In genomic region chr1:222357252-222357651, GRCh38 we compare ENCODE assay signal across 31 cellular contexts.
"Had no signal": no experiment of that assay in that cellular context is flagged by ENCODE, and none has a peak within 500 bp of the region (broad histone marks: within the 10 kb centered on the region; RNA-seq: fewer than 3 reads in every experiment).

No MANE protein-coding gene starts in this region.

- H3K27me3 Mint-ChIP-seq: activated CD4-positive, alpha-beta T cell treated with anti-CD3 and anti-CD28 coated beads for 36 hours; activated CD4-positive, alpha-beta T cell treated with anti-CD3 and anti-CD28 coated beads, Interleukin-2, amount 10 ng/mL, durations not matched to agents 7 days and 5 days had no signal

- H3K27ac Mint-ChIP-seq: activated CD4-positive, alpha-beta T cell treated with anti-CD3 and anti-CD28 coated beads for 36 hours; activated CD4-positive, alpha-beta T cell treated with anti-CD3 and anti-CD28 coated beads, Interleukin-2, amount 10 ng/mL, durations not matched to agents 7 days and 5 days; activated CD8-positive, alpha-beta T cell treated with anti-CD3 and anti-CD28 coated beads, Interleukin-2, amount 10 ng/mL, durations not matched to agents 7 days and 5 days; activated naive CD4-positive, alpha-beta T cell treated with anti-CD3 and anti-CD28 coated beads for 36 hours; activated naive CD4-positive, alpha-beta T cell treated with anti-CD3 and anti-CD28 coated beads, Interleukin-2, amount 50 U/mL, for 72 hours; activated T-helper 1 cell treated with anti-CD3 and anti-CD28 coated beads, Interleukin-12 subunit alpha, Interleukin-12 subunit beta, Interleukin-2, Interleukin-4 antibody, amounts not matched to agents 30 ng/mL and 10 ng/mL and 1 ng/mL, durations not matched to agents 14 hours and 24 hours and 36 hours; T-helper 1 cell treated with Interleukin-12 subunit alpha and Interleukin-12 subunit beta and Interleukin-4 antibody, amounts not matched to agents 30 μg/mL and 1 μg/mL, for 36 hours; T-helper 2 cell treated with Interferon-gamma antibody and Interleukin-4, amounts not matched to agents 5 μg/mL and 100 μg/mL, for 36 hours had no signal

- DNase-seq: activated CD4-positive, alpha-beta T cell treated with anti-CD3 and anti-CD28 coated beads for 36 hours; activated CD4-positive, alpha-beta T cell treated with anti-CD3 and anti-CD28 coated beads, Interleukin-2, amount 10 ng/mL, durations not matched to agents 7 days and 5 days; activated CD4-positive, alpha-beta T cell treated with anti-CD3 and anti-CD28 coated beads, Interleukin-2, amount 50 U/mL, for 48 hours; activated CD8-positive, alpha-beta T cell treated with anti-CD3 and anti-CD28 coated beads, Interleukin-2, amount 10 ng/mL, durations not matched to agents 7 days and 5 days; activated gamma-delta T cell treated with Interleukin-2 at 50 U/mL for 16 hours; activated naive CD4-positive, alpha-beta T cell treated with anti-CD3 and anti-CD28 coated beads for 36 hours; activated T-cell treated with anti-CD3 and anti-CD28 coated beads, Interleukin-2, amount 50 U/mL, for 4 hours; adrenal gland; body of pancreas; Kasumi-1; MM.1S; MV-4-11; NCI-H1092; NCI-H1436 treated with DMSO at 0.1 percent for 48 hours; NCI-H1694 treated with DMSO at 0.1 percent for 48 hours; NCI-H2029; NCI-H345; NCI-H524 treated with DMSO at 0.1 percent for 48 hours; PC-3; Peyer's patch; RPMI8226; SHP77 treated with DMSO at 0.1 percent for 48 hours; SK-N-SH had no signal

- FAIRE-seq: TTC549 had no signal

- H3K4me3 ChIP-seq: adrenal gland, body of pancreas, breast epithelium, Peyer's patch, SJSA1 had no signal

- H3K36me3 ChIP-seq: adrenal gland, breast epithelium, Peyer's patch, SJSA1 had no signal

- H3K4me1 ChIP-seq: adrenal gland, body of pancreas, breast epithelium, Peyer's patch, SJSA1 had no signal

- ATAC-seq: activated CD4-positive, alpha-beta T cell treated with anti-CD3 and anti-CD28 coated beads for 36 hours; activated CD4-positive, CD25-positive, alpha-beta regulatory T cell treated with anti-CD3 and anti-CD28 coated beads, Interleukin-2, amount 50 U/mL, for 24 hours; activated CD8-positive, alpha-beta T cell treated with anti-CD3 and anti-CD28 coated beads, Interleukin-2, amount 10 ng/mL, durations not matched to agents 7 days and 5 days; activated naive CD4-positive, alpha-beta T cell treated with anti-CD3 and anti-CD28 coated beads, Interleukin-2, amount 50 U/mL, for 72 hours; activated T-cell treated with anti-CD3 and anti-CD28 coated beads, Interleukin-2, amount 50 U/mL, for 4 hours; body of pancreas; PC-3 had no signal

- H3K27me3 ChIP-seq: adrenal gland, body of pancreas, breast epithelium, Peyer's patch, SJSA1 had no signal

- H3K4me3 Mint-ChIP-seq: activated CD4-positive, alpha-beta T cell treated with anti-CD3 and anti-CD28 coated beads for 36 hours; activated CD4-positive, alpha-beta T cell treated with anti-CD3 and anti-CD28 coated beads, Interleukin-2, amount 10 ng/mL, durations not matched to agents 7 days and 5 days; activated CD8-positive, alpha-beta T cell treated with anti-CD3 and anti-CD28 coated beads, Interleukin-2, amount 10 ng/mL, durations not matched to agents 7 days and 5 days; activated naive CD4-positive, alpha-beta T cell treated with anti-CD3 and anti-CD28 coated beads for 36 hours; activated T-cell treated with anti-CD3 and anti-CD28 coated beads, Interleukin-2, amount 50 U/mL, for 4 hours; activated T-helper 1 cell treated with anti-CD3 and anti-CD28 coated beads, Interleukin-12 subunit alpha, Interleukin-12 subunit beta, Interleukin-2, Interleukin-4 antibody, amounts not matched to agents 30 ng/mL and 10 ng/mL and 1 ng/mL, durations not matched to agents 14 hours and 24 hours and 36 hours; T-helper 1 cell treated with Interleukin-12 subunit alpha and Interleukin-12 subunit beta and Interleukin-4 antibody, amounts not matched to agents 30 μg/mL and 1 μg/mL, for 36 hours; T-helper 2 cell treated with Interferon-gamma antibody and Interleukin-4, amounts not matched to agents 5 μg/mL and 100 μg/mL, for 36 hours had no signal

- H3K36me3 Mint-ChIP-seq: activated naive CD4-positive, alpha-beta T cell treated with anti-CD3 and anti-CD28 coated beads, Interleukin-2, amount 50 U/mL, for 72 hours had no signal

- H3K4me2 ChIP-seq: SK-N-SH had no signal

- H3K9me3 ChIP-seq: adrenal gland, body of pancreas, breast epithelium, Peyer's patch, SJSA1, SK-N-SH had no signal

- H3K27ac ChIP-seq: adrenal gland, body of pancreas, breast epithelium, Peyer's patch, SJSA1 had no signal

- H3K4me1 Mint-ChIP-seq: activated CD4-positive, alpha-beta T cell treated with anti-CD3 and anti-CD28 coated beads for 36 hours; activated CD4-positive, alpha-beta T cell treated with anti-CD3 and anti-CD28 coated beads, Interleukin-2, amount 10 ng/mL, durations not matched to agents 7 days and 5 days had no signal

- H3K9ac ChIP-seq: SK-N-SH had no signal
